Comparison of ENCODE assay signal across 26 cellular contexts in genomic region chr3:129644836-129645235, GRCh38.
"Had no signal": no experiment of that assay in that cellular context is flagged by ENCODE, and none has a peak within 500 bp of the region (broad histone marks: within the 10 kb centered on the region; RNA-seq: fewer than 3 reads in every experiment).

No MANE protein-coding gene starts in this region.

- ATAC-seq: natural killer cell, psoas muscle had no signal

- H3K4me1 Mint-ChIP-seq: activated naive CD4-positive, alpha-beta T cell treated with anti-CD3 and anti-CD28 coated beads, Interleukin-2, amount 50 U/mL, for 24 hours; natural killer cell had no signal

- H3K27me3 Mint-ChIP-seq: activated naive CD4-positive, alpha-beta T cell treated with anti-CD3 and anti-CD28 coated beads, Interleukin-2, amount 50 U/mL, for 24 hours; brain; stimulated activated naive CD8-positive, alpha-beta T cell treated with anti-CD3 and anti-CD28 coated beads, Interleukin-15, Interleukin-2, amounts not matched to agents 100 ng/mL and 50 ng/mL, for 24 hours had no signal

- H3K9me3 Mint-ChIP-seq: activated naive CD4-positive, alpha-beta T cell treated with anti-CD3 and anti-CD28 coated beads, Interleukin-2, amount 50 U/mL, for 24 hours; brain; natural killer cell; stimulated activated naive CD8-positive, alpha-beta T cell treated with anti-CD3 and anti-CD28 coated beads, Interleukin-15, Interleukin-2, amounts not matched to agents 100 ng/mL and 50 ng/mL, for 24 hours; T-helper 2 cell treated with Interferon-gamma antibody and Interleukin-4, amounts not matched to agents 5 μg/mL and 100 μg/mL, for 36 hours had no signal

- DNase-seq: activated CD4-positive, alpha-beta T cell treated with anti-CD3 and anti-CD28 coated beads for 1 hour; activated CD4-positive, alpha-beta T cell treated with anti-CD3 and anti-CD28 coated beads, Interleukin-2, amount 50 U/mL, for 1 hour; activated gamma-delta T cell treated with Interleukin-2 at 50 U/mL for 16 hours; activated T-cell treated with anti-CD3 and anti-CD28 coated beads, Interleukin-2, amount 50 U/mL, for 1 hour; aorta; central memory CD4-positive, alpha-beta T cell; dermis blood vessel endothelial cell; effector memory CD4-positive, alpha-beta T cell; glutamatergic neuron; hippocampal formation; kidney glomerular epithelial cell; left ventricle myocardium inferior; midbrain; natural killer cell; ovary; psoas muscle; spleen; substantia nigra; thyroid gland; WERI-Rb-1 had no signal

- H3K36me3 ChIP-seq: esophagus muscularis mucosa, left ventricle myocardium inferior, ovary, right atrium auricular region, spleen, thyroid gland, WERI-Rb-1 had no signal

- H3K9me3 ChIP-seq: esophagus muscularis mucosa, left ventricle myocardium inferior, ovary, psoas muscle, right atrium auricular region, spleen, thyroid gland had no signal

- H3K27me3 ChIP-seq: esophagus muscularis mucosa, ovary, right atrium auricular region, spleen, thyroid gland had no signal

- H3K4me3 ChIP-seq: esophagus muscularis mucosa, left ventricle myocardium inferior, ovary, psoas muscle, right atrium auricular region, spleen, thyroid gland had no signal

- H3K4me3 Mint-ChIP-seq: activated naive CD4-positive, alpha-beta T cell treated with anti-CD3 and anti-CD28 coated beads, Interleukin-2, amount 50 U/mL, for 24 hours; brain; natural killer cell; stimulated activated naive CD8-positive, alpha-beta T cell treated with anti-CD3 and anti-CD28 coated beads, Interleukin-15, Interleukin-2, amounts not matched to agents 100 ng/mL and 50 ng/mL, for 24 hours; T-helper 2 cell treated with Interferon-gamma antibody and Interleukin-4, amounts not matched to agents 5 μg/mL and 100 μg/mL, for 36 hours had no signal

- H3K36me3 Mint-ChIP-seq: activated naive CD4-positive, alpha-beta T cell treated with anti-CD3 and anti-CD28 coated beads, Interleukin-2, amount 50 U/mL, for 24 hours; brain; natural killer cell had no signal

- H3K27ac Mint-ChIP-seq: activated naive CD4-positive, alpha-beta T cell treated with anti-CD3 and anti-CD28 coated beads, Interleukin-2, amount 50 U/mL, for 24 hours; natural killer cell; stimulated activated naive CD8-positive, alpha-beta T cell treated with anti-CD3 and anti-CD28 coated beads, Interleukin-15, Interleukin-2, amounts not matched to agents 100 ng/mL and 50 ng/mL, for 24 hours; T-helper 2 cell treated with Interferon-gamma antibody and Interleukin-4, amounts not matched to agents 5 μg/mL and 100 μg/mL, for 36 hours had no signal

- H3K27ac ChIP-seq: esophagus muscularis mucosa, left ventricle myocardium inferior, ovary, psoas muscle, right atrium auricular region, spleen, thyroid gland, WERI-Rb-1 had no signal
